ENCODE assay signal across 1 cellular context in genomic region chr7:24763303-24763901, GRCh38.
TF ChIP-seq lines count a peak whose summit lies in the region.

No MANE protein-coding gene starts in this region.

TF ChIP-seq in K562, 482 proteins besides CTCF, POLR2A, EP300 and RAD21 (continued from another document and continues in another):
- TF ChIP-seq MGA (IDR thresholded peaks at IDR 0.05) = peak; percentile 31; the same call in 1 of the 2 replicates
- no peak for TF ChIP-seq ZFP30 (CRISPR knock-in tag; IDR thresholded peaks at IDR 0.05; ENCODE audit: borderline replicate concordance)
- TF ChIP-seq POLR2G (IDR thresholded peaks at IDR 0.05; ENCODE audit: low read depth, low read length) = no peak
- no peak for TF ChIP-seq CHCHD3 (CRISPR knock-in tag; IDR thresholded peaks at IDR 0.05)
- TF ChIP-seq SRF (CRISPR knock-in tag; IDR thresholded peaks at IDR 0.05) = no peak
- peak; percentile 20; the same call in 1 of the 2 replicates for TF ChIP-seq BCOR (IDR thresholded peaks at IDR 0.05)
- no peak for TF ChIP-seq BRD4 (IDR thresholded peaks at IDR 0.05)
- no peak for TF ChIP-seq ZNF384 (IDR thresholded peaks at IDR 0.05; ENCODE audit: low read depth, low read length)
- TF ChIP-seq, protein P1, sequence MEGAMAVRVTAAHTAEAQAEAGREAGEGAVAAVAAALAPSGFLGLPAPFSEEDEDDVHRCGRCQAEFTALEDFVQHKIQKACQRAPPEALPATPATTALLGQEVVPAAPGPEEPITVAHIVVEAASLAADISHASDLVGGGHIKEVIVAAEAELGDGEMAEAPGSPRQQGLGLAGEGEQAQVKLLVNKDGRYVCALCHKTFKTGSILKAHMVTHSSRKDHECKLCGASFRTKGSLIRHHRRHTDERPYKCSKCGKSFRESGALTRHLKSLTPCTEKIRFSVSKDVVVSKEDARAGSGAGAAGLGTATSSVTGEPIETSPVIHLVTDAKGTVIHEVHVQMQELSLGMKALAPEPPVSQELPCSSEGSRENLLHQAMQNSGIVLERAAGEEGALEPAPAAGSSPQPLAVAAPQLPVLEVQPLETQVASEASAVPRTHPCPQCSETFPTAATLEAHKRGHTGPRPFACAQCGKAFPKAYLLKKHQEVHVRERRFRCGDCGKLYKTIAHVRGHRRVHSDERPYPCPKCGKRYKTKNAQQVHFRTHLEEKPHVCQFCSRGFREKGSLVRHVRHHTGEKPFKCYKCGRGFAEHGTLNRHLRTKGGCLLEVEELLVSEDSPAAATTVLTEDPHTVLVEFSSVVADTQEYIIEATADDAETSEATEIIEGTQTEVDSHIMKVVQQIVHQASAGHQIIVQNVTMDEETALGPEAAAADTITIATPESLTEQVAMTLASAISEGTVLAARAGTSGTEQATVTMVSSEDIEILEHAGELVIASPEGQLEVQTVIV (CRISPR knock-in tag; IDR thresholded peaks at IDR 0.05; ENCODE audit: borderline replicate concordance) = no peak
- TF ChIP-seq ZNF12 (CRISPR knock-in tag; IDR thresholded peaks at IDR 0.05) = no peak
- TF ChIP-seq GTF2E2 (tag; IDR thresholded peaks at IDR 0.05) = no peak
- TF ChIP-seq ELF4 (CRISPR knock-in tag; IDR thresholded peaks at IDR 0.05) = no peak
- no peak for TF ChIP-seq POLR2B (IDR thresholded peaks at IDR 0.05; ENCODE audit: low read depth, partially characterized antibody)
- no peak for TF ChIP-seq TFAM (CRISPR knock-in tag; conservative IDR thresholded peaks at IDR 0.05)
- no peak for TF ChIP-seq CBX2 (IDR thresholded peaks at IDR 0.05; ENCODE audit: insufficient read depth, low read length, poor library complexity, severe bottlenecking)
- TF ChIP-seq ZNF184 (CRISPR knock-in tag; IDR thresholded peaks at IDR 0.05) = no peak
- no peak for TF ChIP-seq GTF2F1 (IDR thresholded peaks at IDR 0.05; ENCODE audit: low read depth, low read length)
- no peak for TF ChIP-seq STAT5A (IDR thresholded peaks at IDR 0.05; ENCODE audit: borderline replicate concordance, low read length)
- TF ChIP-seq KDM4B (IDR thresholded peaks at IDR 0.05; ENCODE audit: borderline replicate concordance in 2 of 2, low read depth in 1 of 2) = no peak
- peak in 1 of 2 experiments; percentile 30; a peak in 1 of 4 replicates for TF ChIP-seq HDAC1 (IDR thresholded peaks at IDR 0.05)
- peak; percentile 67; the same call in 1 of the 2 replicates for TF ChIP-seq VEZF1 (CRISPR knock-in tag; IDR thresholded peaks at IDR 0.05)
- TF ChIP-seq, protein P2, sequence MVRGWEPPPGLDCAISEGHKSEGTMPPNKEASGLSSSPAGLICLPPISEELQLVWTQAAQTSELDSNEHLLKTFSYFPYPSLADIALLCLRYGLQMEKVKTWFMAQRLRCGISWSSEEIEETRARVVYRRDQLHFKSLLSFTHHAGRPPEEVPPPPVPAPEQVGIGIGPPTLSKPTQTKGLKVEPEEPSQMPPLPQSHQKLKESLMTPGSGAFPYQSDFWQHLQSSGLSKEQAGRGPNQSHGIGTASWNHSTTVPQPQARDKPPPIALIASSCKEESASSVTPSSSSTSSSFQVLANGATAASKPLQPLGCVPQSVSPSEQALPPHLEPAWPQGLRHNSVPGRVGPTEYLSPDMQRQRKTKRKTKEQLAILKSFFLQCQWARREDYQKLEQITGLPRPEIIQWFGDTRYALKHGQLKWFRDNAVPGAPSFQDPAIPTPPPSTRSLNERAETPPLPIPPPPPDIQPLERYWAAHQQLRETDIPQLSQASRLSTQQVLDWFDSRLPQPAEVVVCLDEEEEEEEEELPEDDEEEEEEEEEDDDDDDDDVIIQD (CRISPR knock-in tag; IDR thresholded peaks at IDR 0.05) = no peak
- TF ChIP-seq, protein P3, sequence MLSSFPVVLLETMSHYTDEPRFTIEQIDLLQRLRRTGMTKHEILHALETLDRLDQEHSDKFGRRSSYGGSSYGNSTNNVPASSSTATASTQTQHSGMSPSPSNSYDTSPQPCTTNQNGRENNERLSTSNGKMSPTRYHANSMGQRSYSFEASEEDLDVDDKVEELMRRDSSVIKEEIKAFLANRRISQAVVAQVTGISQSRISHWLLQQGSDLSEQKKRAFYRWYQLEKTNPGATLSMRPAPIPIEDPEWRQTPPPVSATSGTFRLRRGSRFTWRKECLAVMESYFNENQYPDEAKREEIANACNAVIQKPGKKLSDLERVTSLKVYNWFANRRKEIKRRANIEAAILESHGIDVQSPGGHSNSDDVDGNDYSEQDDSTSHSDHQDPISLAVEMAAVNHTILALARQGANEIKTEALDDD (IDR thresholded peaks at IDR 0.05) = peak; percentile 83
- 0 out of 2 replicates have a peak, but pooled peaks have one; percentile 28 for TF ChIP-seq ZNF584 (CRISPR knock-in tag; IDR thresholded peaks at IDR 0.05; ENCODE audit: low read depth)
- no peak for TF ChIP-seq STAT5B (CRISPR knock-in tag; IDR thresholded peaks at IDR 0.05)
- no peak for TF ChIP-seq FUS (optimal IDR thresholded peaks at IDR 0.05; ENCODE audit: low read depth, low read length)
- TF ChIP-seq C11orf30 (IDR thresholded peaks at IDR 0.05; ENCODE audit: low read depth) = peak; percentile 84
- peak; percentile 26; the same call in 1 of the 2 replicates for TF ChIP-seq FOXM1 (IDR thresholded peaks at IDR 0.05; ENCODE audit: low read depth)
- no peak for TF ChIP-seq FOXM1 (CRISPR knock-in tag; IDR thresholded peaks at IDR 0.05; ENCODE audit: low read depth)
- no peak for TF ChIP-seq ESRRB (CRISPR knock-in tag; IDR thresholded peaks at IDR 0.05; ENCODE audit: borderline replicate concordance)
- no peak for TF ChIP-seq ETV1 (tag; conservative IDR thresholded peaks at IDR 0.05; ENCODE audit: low read depth)
- no peak for TF ChIP-seq PPARD (CRISPR knock-in tag; IDR thresholded peaks at IDR 0.05)
- TF ChIP-seq GMEB1 (CRISPR knock-in tag; IDR thresholded peaks at IDR 0.05) = no peak
- TF ChIP-seq PYGO2 (tag; IDR thresholded peaks at IDR 0.05) = peak; percentile 37; the same call in 1 of the 2 replicates
- TF ChIP-seq ELF2 (CRISPR knock-in tag; IDR thresholded peaks at IDR 0.05) = no peak
- peak; percentile 71 for TF ChIP-seq BHLHE40 (IDR thresholded peaks at IDR 0.05; ENCODE audit: low read length)
- TF ChIP-seq SIRT6 (IDR thresholded peaks at IDR 0.05; ENCODE audit: low read depth, low read length) = no peak
- TF ChIP-seq ZNF561 (CRISPR knock-in tag; conservative IDR thresholded peaks at IDR 0.05) = no peak
- no peak; the same call in 1 of the 2 replicates for TF ChIP-seq JUNB (CRISPR knock-in tag; conservative IDR thresholded peaks at IDR 0.05)
- TF ChIP-seq, protein P4, sequence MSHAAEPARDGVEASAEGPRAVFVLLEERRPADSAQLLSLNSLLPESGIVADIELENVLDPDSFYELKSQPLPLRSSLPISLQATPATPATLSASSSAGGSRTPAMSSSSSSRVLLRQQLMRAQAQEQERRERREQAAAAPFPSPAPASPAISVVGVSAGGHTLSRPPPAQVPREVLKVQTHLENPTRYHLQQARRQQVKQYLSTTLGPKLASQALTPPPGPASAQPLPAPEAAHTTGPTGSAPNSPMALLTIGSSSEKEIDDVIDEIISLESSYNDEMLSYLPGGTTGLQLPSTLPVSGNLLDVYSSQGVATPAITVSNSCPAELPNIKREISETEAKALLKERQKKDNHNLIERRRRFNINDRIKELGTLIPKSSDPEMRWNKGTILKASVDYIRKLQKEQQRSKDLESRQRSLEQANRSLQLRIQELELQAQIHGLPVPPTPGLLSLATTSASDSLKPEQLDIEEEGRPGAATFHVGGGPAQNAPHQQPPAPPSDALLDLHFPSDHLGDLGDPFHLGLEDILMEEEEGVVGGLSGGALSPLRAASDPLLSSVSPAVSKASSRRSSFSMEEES (CRISPR knock-in tag; IDR thresholded peaks at IDR 0.05) = no peak
- TF ChIP-seq ZNF217 (CRISPR knock-in tag; IDR thresholded peaks at IDR 0.05) = no peak
- TF ChIP-seq TAF9B (IDR thresholded peaks at IDR 0.05; ENCODE audit: partially characterized antibody) = no peak
- TF ChIP-seq TAL1 (IDR thresholded peaks at IDR 0.05) = peak; percentile 39
- no peak for TF ChIP-seq DACH1 (IDR thresholded peaks at IDR 0.05; ENCODE audit: partially characterized antibody)
